17 cellular contexts compared by ENCODE assay signal in genomic region chr13:74367193-74367592, GRCh38.
DNase-seq lines count a peak whose midpoint lies in the region; ATAC-seq lines count a peak whose summit lies in the region.
"Had no signal": no experiment of that assay in that cellular context is flagged by ENCODE, and none has a peak within 500 bp of the region (broad histone marks: within the 10 kb centered on the region; RNA-seq: fewer than 3 reads in every experiment).

No MANE protein-coding gene starts in this region.

- H3K9me3 Mint-ChIP-seq in activated CD4-positive, alpha-beta T cell treated with anti-CD3 and anti-CD28 coated beads, Interleukin-2, amount 10 ng/mL, durations not matched to agents 24 days and 14 days: peaks cover 3% of the 10 kb centered on the region
- no peaks in the 10 kb centered on the region for H3K9me3 Mint-ChIP-seq in activated naive CD4-positive, alpha-beta T cell treated with anti-CD3 and anti-CD28 coated beads, Interleukin-2, amount 10 ng/mL, durations not matched to agents 7 days and 5 days
- peaks cover 8% of the 10 kb centered on the region for H3K9me3 Mint-ChIP-seq in activated T-helper 17 cell treated with anti-CD3 and anti-CD28 coated beads, Interleukin-2, amount 50 U/mL, for 72 hours
- H3K9me3 Mint-ChIP-seq in stimulated activated effector memory CD8-positive, alpha-beta T cell treated with anti-CD3 and anti-CD28 coated beads, Interleukin-12 subunit alpha, Interleukin-12 subunit beta, amount 100 ng/mL, for 72 hours: no peaks in the 10 kb centered on the region
- H3K9me3 Mint-ChIP-seq: CD8-positive, alpha-beta memory T cell; HFFc6 had no signal

- DNase-seq in activated CD4-positive, alpha-beta T cell treated with anti-CD3 and anti-CD28 coated beads, Interleukin-2, amount 10 ng/mL, durations not matched to agents 24 days and 14 days: peak; percentile 58
- no peak for DNase-seq in activated CD4-positive, alpha-beta T cell treated with anti-CD3 and anti-CD28 coated beads, Interleukin-2, amount 50 U/mL, for 1 hour
- DNase-seq in activated naive CD4-positive, alpha-beta T cell treated with anti-CD3 and anti-CD28 coated beads, Interleukin-2, amount 10 ng/mL, durations not matched to agents 7 days and 5 days: peak; percentile 21
- no peak for DNase-seq in activated naive CD4-positive, alpha-beta T cell (lab: John Stamatoyannopoulos, UW)
- DNase-seq in stimulated activated effector memory CD8-positive, alpha-beta T cell treated with anti-CD3 and anti-CD28 coated beads, Interleukin-12 subunit alpha, Interleukin-12 subunit beta, amount 100 ng/mL, for 72 hours (ENCODE audit: low spot score in 2 of 2): no peak
- no peak for DNase-seq in NCI-H146 treated with DMSO at 0.1 percent for 48 hours (lab: John Stamatoyannopoulos, UW; ENCODE audit: unreplicated experiment)
- DNase-seq: 8988T; CD8-positive, alpha-beta memory T cell; COR-L47; DMS 273 treated with DMSO at 0.1 percent for 48 hours; DMS53; GOT3; H7; HFFc6 had no signal

- CTCF ChIA-PET in activated naive CD4-positive, alpha-beta T cell treated with anti-CD3 and anti-CD28 coated beads, Interleukin-2, amount 10 ng/mL, durations not matched to agents 7 days and 5 days (lab: Charles Lee): no interaction called here

- ATAC-seq in activated T-helper 17 cell treated with anti-CD3 and anti-CD28 coated beads, Interleukin-2, amount 50 U/mL, for 72 hours (replicated peaks): peak; percentile 23
- ATAC-seq in stimulated activated effector memory CD8-positive, alpha-beta T cell treated with anti-CD3 and anti-CD28 coated beads, Interleukin-12 subunit alpha, Interleukin-12 subunit beta, amount 100 ng/mL, for 72 hours: peak; percentile 11
- no peak for ATAC-seq in GM21367 (IDR thresholded peaks at IDR 0.05; ENCODE audit: unreplicated experiment)
- ATAC-seq: HCT116 had no signal

- H3K27me3 Mint-ChIP-seq in activated CD4-positive, alpha-beta T cell treated with anti-CD3 and anti-CD28 coated beads, Interleukin-2, amount 10 ng/mL, durations not matched to agents 24 days and 14 days: no peaks in the 10 kb centered on the region
- H3K27me3 Mint-ChIP-seq in activated naive CD4-positive, alpha-beta T cell treated with anti-CD3 and anti-CD28 coated beads, Interleukin-2, amount 10 ng/mL, durations not matched to agents 7 days and 5 days: no peaks in the 10 kb centered on the region
- no peaks in the 10 kb centered on the region for H3K27me3 Mint-ChIP-seq in activated T-helper 17 cell treated with anti-CD3 and anti-CD28 coated beads, Interleukin-2, amount 50 U/mL, for 72 hours
- H3K27me3 Mint-ChIP-seq: CD8-positive, alpha-beta memory T cell had no signal

- no peak overlapping the region for H3K27ac Mint-ChIP-seq in activated CD4-positive, alpha-beta T cell treated with anti-CD3 and anti-CD28 coated beads, Interleukin-2, amount 10 ng/mL, durations not matched to agents 24 days and 14 days
- no peak overlapping the region for H3K27ac Mint-ChIP-seq in activated naive CD4-positive, alpha-beta T cell treated with anti-CD3 and anti-CD28 coated beads, Interleukin-2, amount 10 ng/mL, durations not matched to agents 7 days and 5 days
- H3K27ac Mint-ChIP-seq in activated T-helper 17 cell treated with anti-CD3 and anti-CD28 coated beads, Interleukin-2, amount 50 U/mL, for 72 hours: no peak overlapping the region
- H3K27ac Mint-ChIP-seq in stimulated activated effector memory CD8-positive, alpha-beta T cell treated with anti-CD3 and anti-CD28 coated beads, Interleukin-12 subunit alpha, Interleukin-12 subunit beta, amount 100 ng/mL, for 72 hours: no peak overlapping the region
- H3K27ac Mint-ChIP-seq: HFFc6 had no signal

- H3K4me1 Mint-ChIP-seq in activated CD4-positive, alpha-beta T cell treated with anti-CD3 and anti-CD28 coated beads, Interleukin-2, amount 10 ng/mL, durations not matched to agents 24 days and 14 days: no peaks in the 10 kb centered on the region
- peaks cover 7% of the 10 kb centered on the region for H3K4me1 Mint-ChIP-seq in activated naive CD4-positive, alpha-beta T cell treated with anti-CD3 and anti-CD28 coated beads, Interleukin-2, amount 10 ng/mL, durations not matched to agents 7 days and 5 days
- no peaks in the 10 kb centered on the region for H3K4me1 Mint-ChIP-seq in activated T-helper 17 cell treated with anti-CD3 and anti-CD28 coated beads, Interleukin-2, amount 50 U/mL, for 72 hours
- no peaks in the 10 kb centered on the region for H3K4me1 Mint-ChIP-seq in stimulated activated effector memory CD8-positive, alpha-beta T cell treated with anti-CD3 and anti-CD28 coated beads, Interleukin-12 subunit alpha, Interleukin-12 subunit beta, amount 100 ng/mL, for 72 hours

- intact Hi-C loops in activated CD4-positive, alpha-beta T cell treated with anti-CD3 and anti-CD28 coated beads, Interleukin-2, amount 10 ng/mL, durations not matched to agents 24 days and 14 days (cut with micrococcal nuclease): no loop called here

- H3K36me3 Mint-ChIP-seq in activated CD4-positive, alpha-beta T cell treated with anti-CD3 and anti-CD28 coated beads, Interleukin-2, amount 10 ng/mL, durations not matched to agents 24 days and 14 days (ENCODE audit: low read depth): no peaks in the 10 kb centered on the region
- H3K36me3 Mint-ChIP-seq in activated naive CD4-positive, alpha-beta T cell treated with anti-CD3 and anti-CD28 coated beads, Interleukin-2, amount 10 ng/mL, durations not matched to agents 7 days and 5 days: no peaks in the 10 kb centered on the region
- no peaks in the 10 kb centered on the region for H3K36me3 Mint-ChIP-seq in activated T-helper 17 cell treated with anti-CD3 and anti-CD28 coated beads, Interleukin-2, amount 50 U/mL, for 72 hours (ENCODE audit: low read depth)
- no peaks in the 10 kb centered on the region for H3K36me3 Mint-ChIP-seq in stimulated activated effector memory CD8-positive, alpha-beta T cell treated with anti-CD3 and anti-CD28 coated beads, Interleukin-12 subunit alpha, Interleukin-12 subunit beta, amount 100 ng/mL, for 72 hours

- no peak overlapping the region for H3K4me3 Mint-ChIP-seq in activated CD4-positive, alpha-beta T cell treated with anti-CD3 and anti-CD28 coated beads, Interleukin-2, amount 10 ng/mL, durations not matched to agents 24 days and 14 days
- no peak overlapping the region for H3K4me3 Mint-ChIP-seq in activated naive CD4-positive, alpha-beta T cell treated with anti-CD3 and anti-CD28 coated beads, Interleukin-2, amount 10 ng/mL, durations not matched to agents 7 days and 5 days
- H3K4me3 Mint-ChIP-seq in activated T-helper 17 cell treated with anti-CD3 and anti-CD28 coated beads, Interleukin-2, amount 50 U/mL, for 72 hours: no peak overlapping the region
- no peak overlapping the region for H3K4me3 Mint-ChIP-seq in stimulated activated effector memory CD8-positive, alpha-beta T cell treated with anti-CD3 and anti-CD28 coated beads, Interleukin-12 subunit alpha, Interleukin-12 subunit beta, amount 100 ng/mL, for 72 hours
- H3K4me3 Mint-ChIP-seq: CD8-positive, alpha-beta memory T cell; HFFc6 had no signal

Comparison
In these comparisons a context has a peak if more than half of its experiments do, and no peak if none do; other contexts are left out.
1. DNase-seq: peak in activated CD4-positive, alpha-beta T cell treated with anti-CD3 and anti-CD28 coated beads, Interleukin-2, amount 10 ng/mL, durations not matched to agents 24 days and 14 days (single experiment) and activated naive CD4-positive, alpha-beta T cell treated with anti-CD3 and anti-CD28 coated beads, Interleukin-2, amount 10 ng/mL, durations not matched to agents 7 days and 5 days (single experiment); none in activated CD4-positive, alpha-beta T cell treated with anti-CD3 and anti-CD28 coated beads, Interleukin-2, amount 50 U/mL, for 1 hour (single experiment), activated naive CD4-positive, alpha-beta T cell (0 of 4), stimulated activated effector memory CD8-positive, alpha-beta T cell treated with anti-CD3 and anti-CD28 coated beads, Interleukin-12 subunit alpha, Interleukin-12 subunit beta, amount 100 ng/mL, for 72 hours (0 of 2) and NCI-H146 treated with DMSO at 0.1 percent for 48 hours (single experiment).